8 cellular contexts compared by ENCODE assay signal in the genomic region with DNA sequence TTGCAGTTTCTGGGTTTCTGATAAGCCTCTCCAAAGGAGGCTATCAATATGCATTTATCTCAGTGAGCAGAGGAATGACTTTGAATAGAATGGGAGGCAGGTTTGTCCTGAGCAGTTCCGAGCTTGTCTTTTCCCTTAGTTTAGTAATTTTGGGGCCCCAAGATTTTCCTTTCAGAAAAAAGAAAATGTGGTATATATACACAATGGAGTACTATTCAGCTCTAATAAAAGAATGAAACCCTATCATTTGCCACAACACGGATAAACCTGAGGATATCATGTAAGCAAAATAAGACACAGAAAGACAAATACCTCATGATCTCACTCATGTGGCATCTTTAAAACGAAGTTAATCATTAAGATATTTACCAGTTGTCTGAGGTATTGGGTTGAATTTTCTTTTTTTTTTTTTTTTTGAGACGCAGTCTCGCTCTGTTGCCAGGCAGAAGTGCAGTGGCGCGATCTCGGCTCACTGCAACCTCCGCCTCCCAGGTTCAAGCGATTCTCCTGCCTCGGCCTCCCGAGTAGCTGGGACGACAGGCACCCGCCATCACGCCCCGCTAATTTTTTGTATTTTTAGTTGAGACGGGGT. TPM values are rescaled to one million over a fixed set of nuclear protein-coding genes. Genes with fewer than 3 reads are reported as not detected.
DNase-seq lines count a peak whose midpoint lies in the region; ATAC-seq and TF ChIP-seq lines count a peak whose summit lies in the region.

No MANE protein-coding gene starts in this region.

- H3K18ac ChIP-seq in neuronal stem cell (ENCODE audit: low read length) = no peak overlapping the region

- no peak overlapping the region for H2AK5ac ChIP-seq in neuronal stem cell (ENCODE audit: low read depth, low read length)

- no peak for TF ChIP-seq CTCF in C4-2B (conservative IDR thresholded peaks at IDR 0.05)
- TF ChIP-seq CTCF in esophagus muscularis mucosa (IDR thresholded peaks at IDR 0.05) = no peak

- H3K27ac ChIP-seq in C4-2B (peak overlapping the region; percentile 85), SJSA1 (peak overlapping the region; percentile 82), esophagus muscularis mucosa (replicated peaks in 1 of 4) (peak overlapping the region; percentile 85 to 92 (median 90)), neuronal stem cell (replicated peaks; ENCODE audit: low read length) (no peak overlapping the region)

- peaks cover 12% of the 10 kb centered on the region for H3K36me3 ChIP-seq in SJSA1
- H3K36me3 ChIP-seq in esophagus muscularis mucosa = peaks cover 20 to 36% (median 28%) of the 10 kb centered on the region in 4 donors
- H3K36me3 ChIP-seq in neuronal stem cell (replicated peaks in 1 of 2; ENCODE audit: control insufficient read depth in 2 of 2, insufficient read depth in 2 of 2, low read length in 2 of 2) = peaks cover 11 to 53% of the 10 kb centered on the region in 2 donors

- H3K4ac ChIP-seq in neuronal stem cell (ENCODE audit: low read length) = no peak overlapping the region

- peaks cover 6% of the 10 kb centered on the region for H3K79me1 ChIP-seq in neuronal stem cell (ENCODE audit: low read depth, low read length)

- intact Hi-C loops in esophagus muscularis mucosa (cut with DNase I) = loop anchor here (5.0 kb wide), 1 partner anchor 256 kb away; no protein-coding TSS in a partner anchor

- peak overlapping the region; percentile 97 for H2AFZ ChIP-seq in neuronal stem cell (ENCODE audit: low read length)

- no peak for TF ChIP-seq POLR2A in esophagus muscularis mucosa (IDR thresholded peaks at IDR 0.05; ENCODE audit: low read depth)

- H3K4me1 ChIP-seq in SJSA1 (replicated peaks) = peaks cover 5% of the 10 kb centered on the region
- H3K4me1 ChIP-seq in esophagus muscularis mucosa = peaks cover 24 to 48% (median 35%) of the 10 kb centered on the region in 4 donors
- peaks cover 2 to 5% of the 10 kb centered on the region in 2 donors for H3K4me1 ChIP-seq in neuronal stem cell (ENCODE audit: control insufficient read depth in 2 of 2, insufficient read depth in 1 of 2, low read depth in 1 of 2, low read length in 2 of 2)

- H3K4me2 ChIP-seq in neuronal stem cell (ENCODE audit: insufficient read depth, low read length, poor library complexity, severe bottlenecking) = peak overlapping the region; percentile 43

- peak overlapping the region; percentile 56 for H3K9ac ChIP-seq in neuronal stem cell (ENCODE audit: low read depth, low read length, poor library complexity)

- H3K27me3 ChIP-seq in SJSA1 (replicated peaks) (no peaks in the 10 kb centered on the region), esophagus muscularis mucosa (no peaks in the 10 kb centered on the region), neuronal stem cell (ENCODE audit: control insufficient read depth in 3 of 3, insufficient read depth in 3 of 3, low read depth in 1 of 3, low read length in 3 of 3) (no peaks in the 10 kb centered on the region)

- 5% methylated on average over 17 of the region's 17 CpGs for WGBS in esophagus muscularis mucosa
- WGBS in neuronal stem cell (ENCODE audit: extremely low coverage in 2 of 2, insufficient read length in 2 of 2, insufficient replicate concordance in 1 of 2), 2 donors = no CpG with 5 or more reads among the region's 17 CpGs

- H3K4me3 ChIP-seq in SJSA1 = peak overlapping the region; percentile 83
- H3K4me3 ChIP-seq in esophagus muscularis mucosa = peak overlapping the region; percentile 89 to 100 (median 94)
- peak overlapping the region; percentile 99 for H3K4me3 ChIP-seq in neuronal stem cell (ENCODE audit: low read length in 2 of 2)

- TF ChIP-seq EP300 in esophagus muscularis mucosa (IDR thresholded peaks at IDR 0.05) = no peak

- no peak overlapping the region for H2BK120ac ChIP-seq in neuronal stem cell (ENCODE audit: low read depth, low read length)

- ATAC-seq in GM21737 (IDR thresholded peaks at IDR 0.05; ENCODE audit: unreplicated experiment) = peak; percentile 7

- H3K23ac ChIP-seq in neuronal stem cell (ENCODE audit: low read depth, low read length, poor library complexity) = no peak overlapping the region

- no peak overlapping the region for H4K8ac ChIP-seq in neuronal stem cell (ENCODE audit: low read depth, low read length)

- H2BK15ac ChIP-seq in neuronal stem cell (ENCODE audit: low read length) = no peak overlapping the region

- DNase-seq in SJSA1 (ENCODE audit: low read depth in 1 of 2, low spot score in 2 of 2) = peak in 1 of 2 experiments; percentile 2
- DNase-seq in esophagus muscularis mucosa (ENCODE audit: extremely low spot score) = no peak
- DNase-seq in neuronal stem cell (ENCODE audit: low spot score) = no peak
- no peak for DNase-seq in NCI-H1092 (lab: John Stamatoyannopoulos, UW)
- DNase-seq in NCI-H510A treated with DMSO at 0.1 percent for 48 hours (lab: John Stamatoyannopoulos, UW) = no peak
- DNase-seq in stimulated activated CD4-positive, alpha-beta T cell treated with anti-CD3 and anti-CD28 coated beads, Interleukin-2, amount 100 ng/mL, for 48 hours = no peak

- H3K9me3 ChIP-seq in SJSA1 (replicated peaks) = no peaks in the 10 kb centered on the region
- no peaks in the 10 kb centered on the region for H3K9me3 ChIP-seq in esophagus muscularis mucosa
- H3K9me3 ChIP-seq in neuronal stem cell (replicated peaks in 1 of 2; ENCODE audit: control insufficient read depth in 2 of 2, insufficient read depth in 1 of 2, low read depth in 1 of 2, low read length in 2 of 2) = peaks cover 10 to 23% of the 10 kb centered on the region in 2 donors

- H4K91ac ChIP-seq in neuronal stem cell (ENCODE audit: low read depth, low read length, poor library complexity) = no peak overlapping the region

- no peak overlapping the region for H3K14ac ChIP-seq in neuronal stem cell (ENCODE audit: low read length)

- peak overlapping the region; percentile 56 for H2BK5ac ChIP-seq in neuronal stem cell (ENCODE audit: low read length)

- no peak overlapping the region for H2BK12ac ChIP-seq in neuronal stem cell (ENCODE audit: low read length)

RNA-seq across cellular contexts. Expression of a gene that starts 0.5 kb away (rescaled TPM):
- total RNA-seq in SJSA1 (2014; rRNA removed; shearing (Covaris generic)) = 2.4 and 3.6 TPM in 2 replicates
- 10 to 100 TPM; 12.7 to 19.1 (median 14.1) TPM for total RNA-seq in esophagus muscularis mucosa
- 25.8 TPM for polyA plus RNA-seq in neuronal stem cell (2013, experiment 1 of 2)
- polyA plus RNA-seq in neuronal stem cell (2013, experiment 2 of 2) = 28.1 TPM

RNA-seq across cellular contexts. Expression of a gene that starts 0.6 kb away (rescaled TPM):
- 19.3 and 22.2 TPM in 2 replicates for total RNA-seq in SJSA1 (2014; rRNA removed; shearing (Covaris generic))
- 10 to 100 TPM; 26.6 to 46.5 (median 35.4) TPM for total RNA-seq in esophagus muscularis mucosa
- polyA plus RNA-seq in neuronal stem cell (2013, experiment 1 of 2) = 21.5 TPM
- polyA plus RNA-seq in neuronal stem cell (2013, experiment 2 of 2) = 22.0 TPM
